ENCODE assay signal across 12 cellular contexts in the genomic region with DNA sequence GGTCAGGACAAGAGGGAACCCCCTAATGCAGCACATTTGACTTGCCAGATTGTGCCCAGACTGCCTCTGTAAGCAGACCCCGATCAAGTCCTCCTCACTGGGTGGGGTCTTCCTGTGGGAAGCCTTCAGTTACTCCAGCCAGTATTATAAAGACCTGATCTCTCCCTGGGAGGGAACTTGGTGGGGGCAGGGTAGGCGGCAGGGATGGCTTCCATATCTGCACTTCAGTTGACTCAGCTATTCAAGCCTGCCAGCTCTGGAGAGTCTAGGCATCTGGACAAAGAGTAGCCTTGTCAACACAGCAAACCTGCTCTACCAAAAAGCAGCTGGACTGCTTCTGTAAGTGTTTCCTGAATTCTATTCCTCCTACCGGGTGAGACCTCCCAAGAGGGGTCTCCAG. TPM values are rescaled to one million over a fixed set of nuclear protein-coding genes. Genes with fewer than 3 reads are reported as not detected.
DNase-seq lines count a peak whose midpoint lies in the region; ATAC-seq and TF ChIP-seq lines count a peak whose summit lies in the region.
"Had no signal": no experiment of that assay in that cellular context is flagged by ENCODE, and none has a peak within 500 bp of the region (broad histone marks: within the 10 kb centered on the region; RNA-seq: fewer than 3 reads in every experiment).

No MANE protein-coding gene starts in this region.

- H3K27me3 ChIP-seq in heart left ventricle, result no peaks in the 10 kb centered on the region
- no peaks in the 10 kb centered on the region for H3K27me3 ChIP-seq in upper lobe of right lung
- no peaks in the 10 kb centered on the region for H3K27me3 ChIP-seq in ovary
- H3K27me3 ChIP-seq: gastroesophageal sphincter, Peyer's patch had no signal

- H3K36me3 ChIP-seq in heart left ventricle (no peaks in the 10 kb centered on the region), upper lobe of right lung (no peaks in the 10 kb centered on the region), ovary (no peaks in the 10 kb centered on the region)
- H3K36me3 ChIP-seq: gastroesophageal sphincter, Peyer's patch, thoracic aorta had no signal

- peaks cover 0 to 13% (median 1%) of the 10 kb centered on the region in 12 donors for H3K4me1 ChIP-seq in heart left ventricle
- H3K4me1 ChIP-seq in upper lobe of right lung, result peaks cover 8% of the 10 kb centered on the region
- H3K4me1 ChIP-seq in ovary (ENCODE audit: insufficient read depth), result no peaks in the 10 kb centered on the region
- H3K4me1 ChIP-seq: gastroesophageal sphincter, Peyer's patch had no signal

- 17 to 25% (median 25%) methylated on average over 3 of the region's 3 CpGs for WGBS in heart left ventricle, 4 donors
- WGBS in ovary, 3 donors, result 13 to 27% (median 20%) methylated on average over 3 of the region's 3 CpGs

- ATAC-seq in Right ventricle myocardium inferior (peak; percentile 93), heart left ventricle (peak; percentile 86 to 95 (median 92)), upper lobe of right lung (peak; percentile 89), esophagus mucosa (no peak)
- ATAC-seq: gastroesophageal sphincter had no signal

- TF ChIP-seq CTCF in heart left ventricle (IDR thresholded peaks at IDR 0.05), result no peak
- TF ChIP-seq CTCF in upper lobe of right lung (IDR thresholded peaks at IDR 0.05), result no peak
- no peak for TF ChIP-seq CTCF in ovary (IDR thresholded peaks at IDR 0.05)

- TF ChIP-seq POLR2A in heart left ventricle (IDR thresholded peaks at IDR 0.05) (no peak), ovary (IDR thresholded peaks at IDR 0.05) (no peak)

- intact Hi-C loops in Right ventricle myocardium inferior (cut with DNase I) (no loop called here), cardiac septum (cut with DNase I) (no loop called here), heart left ventricle (cut with DNase I) (no loop called here), upper lobe of right lung (cut with DNase I) (no loop called here), ovary (cut with DNase I) (no loop called here)

- H3K27ac ChIP-seq in heart left ventricle (no peak overlapping the region), upper lobe of right lung (peak overlapping the region; percentile 37), ovary (no peak overlapping the region)
- H3K27ac ChIP-seq: gastroesophageal sphincter, Peyer's patch, thoracic aorta had no signal

- H3K9me3 ChIP-seq in heart left ventricle (no peaks in the 10 kb centered on the region), upper lobe of right lung (no peaks in the 10 kb centered on the region), ovary (no peaks in the 10 kb centered on the region)
- H3K9me3 ChIP-seq: Peyer's patch, thoracic aorta had no signal

- no peak overlapping the region for H3K4me3 ChIP-seq in heart left ventricle
- H3K4me3 ChIP-seq in upper lobe of right lung, result no peak overlapping the region
- no peak overlapping the region for H3K4me3 ChIP-seq in ovary
- H3K4me3 ChIP-seq: gastroesophageal sphincter, Peyer's patch, thoracic aorta had no signal

- no peak for TF ChIP-seq EP300 in ovary (IDR thresholded peaks at IDR 0.05)

- DNase-seq in Right ventricle myocardium inferior (ENCODE audit: missing footprints) (no peak), cardiac septum (ENCODE audit: low spot score) (no peak), NCI-H510A treated with DMSO at 0.1 percent for 48 hours (lab: John Stamatoyannopoulos, UW) (peak; percentile 73), heart left ventricle (peak in 3 of 5 donors; percentile 26 to 57 (median 32)), upper lobe of right lung (no peak), ovary (no peak)
- no peak for DNase-seq in stimulated activated CD4-positive, alpha-beta T cell treated with anti-CD3 and anti-CD28 coated beads, Interleukin-4, amount 100 ng/mL, for 1 hour
- DNase-seq: Peyer's patch had no signal

RNA-seq across cellular contexts. Expression of a gene that starts 21.0 kb away (rescaled TPM):
- 14.7 TPM for total RNA-seq in Right ventricle myocardium inferior
- total RNA-seq in cardiac septum, result 14.6 TPM
- total RNA-seq in heart left ventricle, result 10 to 100 TPM; 13.6 to 30.6 (median 20.9) TPM
- polyA plus RNA-seq in heart left ventricle, result 10 to 100 TPM; 14.0 to 34.8 TPM
- 27.9 TPM for total RNA-seq in upper lobe of right lung
- 8.6 TPM for total RNA-seq in esophagus mucosa
- total RNA-seq in ovary, result 10 to 100 TPM; 28.8 to 38.6 (median 33.9) TPM
- polyA plus RNA-seq in ovary, result 10 to 100 TPM; 48.1 to 70.5 TPM

RNA-seq across cellular contexts. Expression of a gene that starts 32.7 kb away (rescaled TPM):
- total RNA-seq in Right ventricle myocardium inferior, result not detected
- total RNA-seq in cardiac septum, result not detected
- total RNA-seq in heart left ventricle, result under 1 TPM in 1 of 9 donors, not detected in 8; 0.29 TPM
- not detected for polyA plus RNA-seq in heart left ventricle
- total RNA-seq in upper lobe of right lung, result not detected
- 0.16 TPM for total RNA-seq in esophagus mucosa
- total RNA-seq in ovary, result not detected
- polyA plus RNA-seq in ovary, result under 1 TPM in 1 of 2 donors, not detected in 1; 0.23 TPM
- total RNA-seq: gastroesophageal sphincter, HT1080, Peyer's patch, thoracic aorta had no signal

RNA-seq across cellular contexts. Expression of a gene that starts 44.3 kb away (rescaled TPM):
- 472 TPM for total RNA-seq in Right ventricle myocardium inferior
- total RNA-seq in cardiac septum, result 333 TPM
- total RNA-seq in heart left ventricle, result 100 to 1,000 TPM; 308 to 700 (median 426) TPM
- 1,000 to 10,000 TPM in 1 of 2 donors, 100 to 1,000 TPM in 1; 619 to 1,279 TPM for polyA plus RNA-seq in heart left ventricle
- total RNA-seq in upper lobe of right lung, result 732 TPM
- 1,385 TPM for total RNA-seq in esophagus mucosa
- 1,000 to 10,000 TPM; 1,337 to 2,779 (median 1,617) TPM for total RNA-seq in ovary
- 1,000 to 10,000 TPM; 1,695 to 2,321 TPM for polyA plus RNA-seq in ovary

Comparison
In these comparisons a context has a peak if more than half of its experiments do, and no peak if none do; other contexts are left out.
1. DNase-seq: peak in NCI-H510A treated with DMSO at 0.1 percent for 48 hours (single experiment) and heart left ventricle (3 of 5); none in Right ventricle myocardium inferior (single experiment), cardiac septum (single experiment), upper lobe of right lung (single experiment), stimulated activated CD4-positive, alpha-beta T cell treated with anti-CD3 and anti-CD28 coated beads, Interleukin-4, amount 100 ng/mL, for 1 hour (single experiment) and ovary (0 of 5).